Comparison of ENCODE assay signal across 10 cellular contexts in genomic region chr19:37507167-37507464, GRCh38. TPM values are rescaled to one million over a fixed set of nuclear protein-coding genes. Genes with fewer than 3 reads are reported as not detected.
DNase-seq lines count a peak whose midpoint lies in the region; ATAC-seq and TF ChIP-seq lines count a peak whose summit lies in the region.
"Had no signal": no experiment of that assay in that cellular context is flagged by ENCODE, and none has a peak within 500 bp of the region (broad histone marks: within the 10 kb centered on the region; RNA-seq: fewer than 3 reads in every experiment).

No MANE protein-coding gene starts in this region.

- H3K27me3 Mint-ChIP-seq in neural progenitor cell (ENCODE audit: insufficient read depth, low read depth) = no peaks in the 10 kb centered on the region
- H3K27me3 Mint-ChIP-seq: activated naive CD8-positive, alpha-beta T cell had no signal

- no peak overlapping the region for H3K4me3 Mint-ChIP-seq in neural progenitor cell
- H3K4me3 Mint-ChIP-seq: activated naive CD8-positive, alpha-beta T cell had no signal

- H3K36me3 ChIP-seq in IMR-90 (ENCODE audit: control insufficient read depth, insufficient read depth, low read length) (0 out of 2 replicates have a peak, but pooled peaks cover 2% of the 10 kb centered on the region), neural progenitor cell (no peaks in the 10 kb centered on the region)

- H3K56ac ChIP-seq in IMR-90 (ENCODE audit: extremely low read depth, insufficient read depth, low read length) = peak overlapping the region; percentile 3; the same call in 1 of the 2 replicates

- H2AFZ ChIP-seq in IMR-90 (replicated peaks; ENCODE audit: low read length, poor library complexity) (peak overlapping the region; percentile 90), neural progenitor cell (replicated peaks) (peak overlapping the region; percentile 99)

- in situ Hi-C loops in IMR-90 (cut with MboI; ENCODE audit: low sequenced_read_pairs) = no loop called here

- no peak for ATAC-seq in IMR-90 (ENCODE audit: low read depth)

- TF ChIP-seq POLR2A in IMR-90 (IDR thresholded peaks at IDR 0.05; ENCODE audit: low read depth, low read length) = no peak

- TF ChIP-seq CTCF in 22Rv1 (IDR thresholded peaks at IDR 0.05) (no peak), IMR-90 (conservative IDR thresholded peaks at IDR 0.05; ENCODE audit: low read depth, low read length) (no peak), epithelial cell of esophagus (IDR thresholded peaks at IDR 0.05; ENCODE audit: insufficient read depth, low read depth, low read length, missing control alignments) (no peak), neural progenitor cell (IDR thresholded peaks at IDR 0.05) (no peak)

- intact Hi-C loops in IMR-90 (cut with micrococcal nuclease) = no loop called here

- H3K4me1 ChIP-seq in IMR-90 (ENCODE audit: control insufficient read depth, insufficient read depth, low read length) (no peaks in the 10 kb centered on the region), neural progenitor cell (peaks cover 8% of the 10 kb centered on the region)

- H2AK9ac ChIP-seq in IMR-90 (replicated peaks; ENCODE audit: low read depth, low read length, poor library complexity) = no peak overlapping the region

- H3K79me1 ChIP-seq in IMR-90 (ENCODE audit: low read depth in 1 of 2, low read length in 2 of 2) = no peaks in the 10 kb centered on the region

- H3K27ac Mint-ChIP-seq in neural progenitor cell = no peak overlapping the region
- H3K27ac Mint-ChIP-seq: activated naive CD8-positive, alpha-beta T cell had no signal

- H2BK5ac ChIP-seq in IMR-90 (ENCODE audit: low read depth, low read length, poor library complexity, severe bottlenecking) = no peak overlapping the region

- no peak for DNase-seq in IMR-90
- DNase-seq in epithelial cell of esophagus (ENCODE audit: low read depth) = no peak
- no peak for DNase-seq in neural progenitor cell (ENCODE audit: low spot score)
- no peak for DNase-seq in SIG-M5 (lab: John Stamatoyannopoulos, UW)
- no peak for DNase-seq in NCI-H2171 treated with DMSO at 0.1 percent for 48 hours (lab: John Stamatoyannopoulos, UW)
- DNase-seq in occipital lobe (lab: John Stamatoyannopoulos, UW) = no peak
- no peak for DNase-seq in activated gamma-delta T cell (lab: John Stamatoyannopoulos, UW)
- DNase-seq: NCI-H1694 had no signal

- WGBS in IMR-90 (ENCODE audit: extremely low coverage in 2 of 2, insufficient read length in 1 of 2), 2 experiments = 2% methylated on average over 9 of the region's 9 CpGs; no CpG with 5 or more reads in 1 of the 2 experiments

- TF ChIP-seq RAD21 in IMR-90 (IDR thresholded peaks at IDR 0.05; ENCODE audit: low read length) = no peak

- POLR2A ChIA-PET in IMR-90 (lab: Charles Lee; ENCODE audit: unreplicated experiment) = no interaction called here

- H4K5ac ChIP-seq in IMR-90 (ENCODE audit: low read depth, low read length) = peak overlapping the region; percentile 19

- dilution Hi-C loops in IMR-90 (cut with HindIII; ENCODE audit: low sequenced_read_pairs, unreplicated experiment) = no loop called here

- H2BK20ac ChIP-seq in IMR-90 (ENCODE audit: low read depth, low read length) = no peak overlapping the region

- CTCF ChIA-PET in IMR-90 (lab: Yijun Ruan, JAX) = no interaction called here

- H3K36me3 Mint-ChIP-seq in neural progenitor cell = peaks cover 35% of the 10 kb centered on the region

- no peaks in the 10 kb centered on the region for H3K4me1 Mint-ChIP-seq in neural progenitor cell

- H3K9me3 ChIP-seq in IMR-90 (ENCODE audit: control insufficient read depth, insufficient read depth, low read length) (peaks cover 13% of the 10 kb centered on the region), neural progenitor cell (ENCODE audit: low read depth) (no peaks in the 10 kb centered on the region)

- H4K8ac ChIP-seq in IMR-90 (ENCODE audit: low read depth in 2 of 2, low read length in 2 of 2) = peak overlapping the region; percentile 88 to 92

- H3K9ac ChIP-seq in IMR-90 (ENCODE audit: low read depth, low read length) (peak overlapping the region; percentile 86), neural progenitor cell (peak overlapping the region; percentile 75)

- peak overlapping the region; percentile 18 for H4K91ac ChIP-seq in IMR-90 (ENCODE audit: insufficient read depth, low read depth, low read length)

- peaks cover 14% of the 10 kb centered on the region for H3K79me2 ChIP-seq in neural progenitor cell (ENCODE audit: low read depth)

- H3K14ac ChIP-seq in IMR-90 (replicated peaks; ENCODE audit: low read depth, low read length) = peak overlapping the region; percentile 43

- no peak overlapping the region for H2AK5ac ChIP-seq in IMR-90 (ENCODE audit: low read depth, low read length)

- peaks cover 35% of the 10 kb centered on the region for H3K9me3 Mint-ChIP-seq in neural progenitor cell

- H3K23ac ChIP-seq in IMR-90 (ENCODE audit: low read depth, low read length) = no peak overlapping the region

- peak overlapping the region; percentile 98 for H3K27ac ChIP-seq in 22Rv1
- peak overlapping the region; percentile 77 for H3K27ac ChIP-seq in IMR-90 (ENCODE audit: insufficient read depth, low read length)
- peak overlapping the region; percentile 92 for H3K27ac ChIP-seq in neural progenitor cell

- no TSS peak for BruUV-seq in IMR-90 (replicated peaks; lab: Mats Ljungman, UMichigan)

- H4K20me1 ChIP-seq in IMR-90 (ENCODE audit: insufficient read depth, low read length) (no peaks in the 10 kb centered on the region), neural progenitor cell (ENCODE audit: low read depth) (no peaks in the 10 kb centered on the region)

- H3K4me2 ChIP-seq in IMR-90 (ENCODE audit: low read depth, low read length) = peak overlapping the region; percentile 89
- H3K4me2 ChIP-seq in neural progenitor cell = peak overlapping the region; percentile 82

- H3K18ac ChIP-seq in IMR-90 (ENCODE audit: low read depth, low read length) = peak overlapping the region; percentile 38; the same call in 1 of the 2 replicates

- H3K27me3 ChIP-seq in IMR-90 (ENCODE audit: control insufficient read depth, insufficient read depth, low read length) = no peaks in the 10 kb centered on the region
- H3K27me3 ChIP-seq in neural progenitor cell = no peaks in the 10 kb centered on the region

- peak overlapping the region; percentile 71; the same call in 1 of the 2 replicates for H3K4ac ChIP-seq in IMR-90 (ENCODE audit: low read depth, low read length)

- no peak overlapping the region for H2BK120ac ChIP-seq in IMR-90 (ENCODE audit: low read depth, low read length)

- no peak overlapping the region for H2BK15ac ChIP-seq in IMR-90 (ENCODE audit: low read depth, low read length)

- H3F3A ChIP-seq in neural progenitor cell (ENCODE audit: low read depth) = peaks cover 9% of the 10 kb centered on the region

- peak overlapping the region; percentile 75 for H3K4me3 ChIP-seq in IMR-90 (ENCODE audit: insufficient read depth, low read depth, low read length)
- H3K4me3 ChIP-seq in epithelial cell of esophagus (ENCODE audit: low read length) = peak overlapping the region; percentile 84
- peak overlapping the region; percentile 85 for H3K4me3 ChIP-seq in neural progenitor cell

- H3K9me1 ChIP-seq in IMR-90 (ENCODE audit: insufficient read depth, low read length) = no peaks in the 10 kb centered on the region

TF ChIP-seq in IMR-90, 13 proteins besides CTCF, POLR2A, EP300 and RAD21:
- no peak for TF ChIP-seq BHLHE40 (IDR thresholded peaks at IDR 0.05; ENCODE audit: low read depth, low read length)
TF ChIP-seq in IMR-90: peak in this region for 0.

RNA-seq across cellular contexts. Expression of gene ZNF793, which starts 0.4 kb away (rescaled TPM):
- 0.56 and 0.72 TPM in 2 replicates for total RNA-seq in IMR-90 (2012; rRNA removed)
- 0.39 and 0.50 TPM in 2 replicates for polyA plus RNA-seq in IMR-90 (2012; rRNA removed)
- polyA plus RNA-seq in IMR-90 (2012; cell fraction: cytosol; rRNA removed) = 0.15 TPM in 2 replicates
- polyA plus RNA-seq in IMR-90 (2012; cell fraction: nucleus; rRNA removed; ENCODE audit: low replicate concordance) = 0.76 and 3.0 TPM in 2 replicates
- total RNA-seq in neural progenitor cell (ENCODE audit: low replicate concordance) = 13.5 and 17.3 TPM in 2 replicates
- 51.3 TPM for total RNA-seq in occipital lobe

RNA-seq across cellular contexts. Expression of gene ZNF570, which starts 38.0 kb away (rescaled TPM):
- total RNA-seq in IMR-90 (2012; rRNA removed) = 8.1 and 9.3 TPM in 2 replicates
- polyA plus RNA-seq in IMR-90 (2012; rRNA removed) = 1.2 and 1.5 TPM in 2 replicates
- polyA plus RNA-seq in IMR-90 (2012; cell fraction: cytosol; rRNA removed) = 0.12 and 0.30 TPM in 2 replicates
- 0.17 and 2.3 TPM in 2 replicates for polyA plus RNA-seq in IMR-90 (2012; cell fraction: nucleus; rRNA removed; ENCODE audit: low replicate concordance)
- 9.1 and 30.9 TPM in 2 replicates for total RNA-seq in neural progenitor cell (ENCODE audit: low replicate concordance)
- 32.4 TPM for total RNA-seq in occipital lobe

RNA-seq across cellular contexts. Expression of gene ZNF569, which starts 39.9 kb away (rescaled TPM):
- total RNA-seq in IMR-90 (2012; rRNA removed) = 5.9 and 6.7 TPM in 2 replicates
- 1.3 and 1.8 TPM in 2 replicates for polyA plus RNA-seq in IMR-90 (2012; rRNA removed)
- polyA plus RNA-seq in IMR-90 (2012; cell fraction: cytosol; rRNA removed) = 0.25 and 0.31 TPM in 2 replicates
- 0.51 and 2.5 TPM in 2 replicates for polyA plus RNA-seq in IMR-90 (2012; cell fraction: nucleus; rRNA removed; ENCODE audit: low replicate concordance)
- 27.3 and 31.6 TPM in 2 replicates for total RNA-seq in neural progenitor cell (ENCODE audit: low replicate concordance)
- 28.7 TPM for total RNA-seq in occipital lobe
